ENCODE assay signal across 17 cellular contexts in genomic region chr1:100736324-100736723, GRCh38. TPM values are rescaled to one million over a fixed set of nuclear protein-coding genes. Genes with fewer than 3 reads are reported as not detected.
DNase-seq lines count a peak whose midpoint lies in the region; ATAC-seq and TF ChIP-seq lines count a peak whose summit lies in the region.
"Had no signal": no experiment of that assay in that cellular context is flagged by ENCODE, and none has a peak within 500 bp of the region (broad histone marks: within the 10 kb centered on the region; RNA-seq: fewer than 3 reads in every experiment).

No MANE protein-coding gene starts in this region.

- H3K27ac ChIP-seq in osteoblast (ENCODE audit: low read depth, low read length): peak overlapping the region; percentile 78
- H3K27ac ChIP-seq: HL-60, neutrophil had no signal

- H3K4me2 ChIP-seq in osteoblast (ENCODE audit: insufficient read depth, low read length): peak overlapping the region; percentile 9
- H3K4me2 ChIP-seq: GM23338 had no signal

- H3K4me1 ChIP-seq in osteoblast (ENCODE audit: insufficient read depth, low read length): peaks cover 33% of the 10 kb centered on the region

- H3K27me3 ChIP-seq in osteoblast (ENCODE audit: insufficient read depth, low read length): no peaks in the 10 kb centered on the region
- H3K27me3 ChIP-seq: esophagus squamous epithelium, neutrophil had no signal

- H2AFZ ChIP-seq in osteoblast (ENCODE audit: low read length): no peak overlapping the region
- H2AFZ ChIP-seq: GM23338 had no signal

- TF ChIP-seq CTCF in choroid plexus epithelial cell (conservative IDR thresholded peaks at IDR 0.05; ENCODE audit: low read depth, low read length) (no peak), osteoblast (IDR thresholded peaks at IDR 0.05; ENCODE audit: extremely low read depth, low read depth, low read length) (no peak)

- H3K36me3 ChIP-seq in osteoblast (ENCODE audit: insufficient read depth, low read length): peaks cover 63% of the 10 kb centered on the region
- H3K36me3 ChIP-seq: esophagus squamous epithelium, neutrophil had no signal

- in situ Hi-C loops in Caki2 (cut with HindIII; ENCODE audit: low pct_unique_long_range_greater_than_20kb, low sequenced_read_pairs): no loop called here

- H3K4me3 ChIP-seq in choroid plexus epithelial cell (ENCODE audit: low read depth, low read length) (no peak overlapping the region), osteoblast (ENCODE audit: insufficient read depth, low read length) (no peak overlapping the region)
- H3K4me3 ChIP-seq: esophagus squamous epithelium, GM23338 had no signal

- no peaks in the 10 kb centered on the region for H3K9me3 ChIP-seq in osteoblast (ENCODE audit: low read depth, low read length)
- H3K9me3 ChIP-seq: esophagus squamous epithelium, neutrophil had no signal

- DNase-seq in Caki2 (ENCODE audit: low read depth) (peak; percentile 16), NCI-H226 (peak; percentile 48), choroid plexus epithelial cell (ENCODE audit: low read depth) (peak; percentile 61), osteoblast (ENCODE audit: insufficient read length, low spot score, missing footprints) (no peak), NCI-H2196 treated with DMSO at 0.1 percent for 48 hours (lab: John Stamatoyannopoulos, UW; ENCODE audit: unreplicated experiment) (no peak), LoVo (ENCODE audit: low spot score) (no peak), NCI-H526 treated with DMSO at 0.1 percent for 48 hours (lab: John Stamatoyannopoulos, UW) (no peak)
- DNase-seq: activated CD4-positive, alpha-beta T cell treated with anti-CD3 and anti-CD28 coated beads, Interleukin-2, amount 50 U/mL, for 4 hours; activated naive CD4-positive, alpha-beta T cell treated with anti-CD3 and anti-CD28 coated beads for 36 hours; esophagus squamous epithelium; GF-D8; midbrain had no signal

- no peaks in the 10 kb centered on the region for H3K79me2 ChIP-seq in osteoblast (ENCODE audit: insufficient read depth, low read length)

- no peak for ATAC-seq in GM19467 (IDR thresholded peaks at IDR 0.05; ENCODE audit: unreplicated experiment)
- ATAC-seq: GM23338, sciatic nerve had no signal

- no peaks in the 10 kb centered on the region for H4K20me1 ChIP-seq in osteoblast (ENCODE audit: insufficient read depth, low read length)

RNA-seq across cellular contexts. Expression of gene VCAM1, which starts 16.8 kb away (rescaled TPM):
- total RNA-seq in Caki2 (2014; rRNA removed; shearing (Covaris generic); ENCODE audit: low replicate concordance): 0.10 TPM in 1 of 2 replicates, not detected in the other
- total RNA-seq in osteoblast: 382 and 511 TPM in 2 replicates
- total RNA-seq: activated naive CD4-positive, alpha-beta T cell treated with anti-CD3 and anti-CD28 coated beads for 36 hours; GM23338 had no signal

Comparison
In these comparisons a context has a peak if more than half of its experiments do, and no peak if none do; other contexts are left out.
1. DNase-seq: peak in Caki2 (single experiment), NCI-H226 (single experiment) and choroid plexus epithelial cell (single experiment); none in osteoblast (single experiment), NCI-H2196 treated with DMSO at 0.1 percent for 48 hours (single experiment), LoVo (single experiment) and NCI-H526 treated with DMSO at 0.1 percent for 48 hours (single experiment).
2. RNA of gene VCAM1, which starts 16.8 kb away (total RNA-seq): 382 to 511 TPM in osteoblast; 0.10 TPM in Caki2; every median in the first group is over 100 times any median in the second.